In genomic region chr5:150458819-150459557, GRCh38 we compare ENCODE assay signal across 8 cellular contexts. TPM values are rescaled to one million over a fixed set of nuclear protein-coding genes. Genes with fewer than 3 reads are reported as not detected.
DNase-seq lines count a peak whose midpoint lies in the region; ATAC-seq and TF ChIP-seq lines count a peak whose summit lies in the region.

No MANE protein-coding gene starts in this region.

- peaks cover 71% of the 10 kb centered on the region for H3K4me1 ChIP-seq in BLaER1

- peaks cover 12 to 15% of the 10 kb centered on the region in 2 donors for H3K4me1 Mint-ChIP-seq in natural killer cell treated with Interleukin-12 subunit alpha and Interleukin-12 subunit beta and Interleukin-15 and Interleukin-18, amount 100 ng/mL, for 72 hours (ENCODE audit: low read depth in 2 of 2)

- H3K27me3 Mint-ChIP-seq in natural killer cell treated with Interleukin-12 subunit alpha and Interleukin-12 subunit beta and Interleukin-15 and Interleukin-18, amount 100 ng/mL, for 72 hours = no peaks in the 10 kb centered on the region

- no peak overlapping the region for H3K4me3 Mint-ChIP-seq in natural killer cell treated with Interleukin-12 subunit alpha and Interleukin-12 subunit beta and Interleukin-15 and Interleukin-18, amount 100 ng/mL, for 72 hours

- peak overlapping the region; percentile 76 for H3K4me2 ChIP-seq in BLaER1

- H3K4me3 ChIP-seq in BLaER1 (no peak overlapping the region), epithelial cell of esophagus (ENCODE audit: low read length) (no peak overlapping the region)

- no peaks in the 10 kb centered on the region for H3K36me3 ChIP-seq in BLaER1

- ATAC-seq in GM19043 (IDR thresholded peaks at IDR 0.05; ENCODE audit: low read depth, unreplicated experiment) (peak; percentile 47), HG03378 (IDR thresholded peaks at IDR 0.05; ENCODE audit: unreplicated experiment) (peak; percentile 65)
- peak; percentile 94 to 95 for ATAC-seq in natural killer cell treated with Interleukin-12 subunit alpha and Interleukin-12 subunit beta and Interleukin-15 and Interleukin-18, amount 100 ng/mL, for 72 hours

- DNase-seq in NK-92 (lab: John Stamatoyannopoulos, UW; ENCODE audit: unreplicated experiment) (peak; percentile 9), activated T-cell treated with anti-CD3 and anti-CD28 coated beads for 1 hour (ENCODE audit: low read depth) (peak; percentile 84), epithelial cell of esophagus (ENCODE audit: low read depth) (peak; percentile 64)
- DNase-seq in natural killer cell treated with Interleukin-12 subunit alpha and Interleukin-12 subunit beta and Interleukin-15 and Interleukin-18, amount 100 ng/mL, for 72 hours (ENCODE audit: low spot score) = peak; percentile 82
- DNase-seq in stimulated activated naive CD4-positive, alpha-beta T cell (lab: John Stamatoyannopoulos, UW) = peak; percentile 75 to 90 (median 82)

- no peaks in the 10 kb centered on the region for H3K36me3 Mint-ChIP-seq in natural killer cell treated with Interleukin-12 subunit alpha and Interleukin-12 subunit beta and Interleukin-15 and Interleukin-18, amount 100 ng/mL, for 72 hours

- no peak overlapping the region for H3K9ac ChIP-seq in BLaER1

- H3K27me3 ChIP-seq in BLaER1 = no peaks in the 10 kb centered on the region

- H3K27ac ChIP-seq in BLaER1 = 0 out of 2 replicates have a peak overlapping the region, but pooled peaks have one; percentile 41

- H3K9me3 Mint-ChIP-seq in natural killer cell treated with Interleukin-12 subunit alpha and Interleukin-12 subunit beta and Interleukin-15 and Interleukin-18, amount 100 ng/mL, for 72 hours = no peaks in the 10 kb centered on the region

- peak overlapping the region in 1 of 2 donors; percentile 20 for H3K27ac Mint-ChIP-seq in natural killer cell treated with Interleukin-12 subunit alpha and Interleukin-12 subunit beta and Interleukin-15 and Interleukin-18, amount 100 ng/mL, for 72 hours

- peaks cover 2% of the 10 kb centered on the region; the same call in 1 of the 2 replicates for H3K9me3 ChIP-seq in BLaER1

- TF ChIP-seq CTCF in epithelial cell of esophagus (IDR thresholded peaks at IDR 0.05; ENCODE audit: insufficient read depth, low read depth, low read length, missing control alignments) = peak; percentile 75

- H4K20me1 ChIP-seq in BLaER1 = no peaks in the 10 kb centered on the region

RNA-seq across cellular contexts. Expression of gene RPS14, which starts 9.4 kb away (rescaled TPM):
- 1,000 to 10,000 TPM; 1,429 to 1,580 TPM for total RNA-seq in natural killer cell treated with Interleukin-12 subunit alpha and Interleukin-12 subunit beta and Interleukin-15 and Interleukin-18, amount 100 ng/mL, for 72 hours

RNA-seq across cellular contexts. Expression of gene CD74, which starts 46.3 kb away (rescaled TPM):
- 100 to 1,000 TPM; 767 to 771 TPM for total RNA-seq in natural killer cell treated with Interleukin-12 subunit alpha and Interleukin-12 subunit beta and Interleukin-15 and Interleukin-18, amount 100 ng/mL, for 72 hours

RNA-seq across cellular contexts. Expression of gene NDST1, which starts 48.9 kb away (rescaled TPM):
- total RNA-seq in natural killer cell treated with Interleukin-12 subunit alpha and Interleukin-12 subunit beta and Interleukin-15 and Interleukin-18, amount 100 ng/mL, for 72 hours = 1 to 10 TPM; 4.0 to 7.8 TPM

Comparison
In these comparisons a context has a peak if more than half of its experiments do, and no peak if none do; other contexts are left out.
1. DNase-seq: peak in every context shown above with its lines; median percentile 84 in activated T-cell treated with anti-CD3 and anti-CD28 coated beads for 1 hour; 82 in stimulated activated naive CD4-positive, alpha-beta T cell; 82 in natural killer cell treated with Interleukin-12 subunit alpha and Interleukin-12 subunit beta and Interleukin-15 and Interleukin-18, amount 100 ng/mL, for 72 hours; 64 in epithelial cell of esophagus; 9 in NK-92.